30 cellular contexts compared by ENCODE assay signal in the genomic region with DNA sequence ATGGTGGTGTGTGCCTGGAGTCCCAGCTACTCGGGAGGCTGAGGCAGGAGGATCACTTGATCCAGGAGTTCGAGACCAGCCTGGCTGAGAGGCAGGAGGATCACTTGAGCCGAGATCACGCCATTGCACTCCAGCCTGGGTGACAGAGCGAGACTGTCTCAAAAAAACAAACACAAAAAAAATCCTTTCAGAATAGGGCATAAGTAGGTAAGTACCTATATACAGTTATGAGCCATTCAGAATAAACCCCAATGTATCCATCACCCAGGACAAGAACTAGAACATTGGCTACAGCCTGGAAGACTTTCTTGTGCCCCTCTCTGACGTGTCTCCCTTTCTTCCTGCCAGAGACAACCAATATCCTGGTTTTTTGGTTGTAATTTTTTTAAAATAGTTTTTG.
"Had no signal": no experiment of that assay in that cellular context is flagged by ENCODE, and none has a peak within 500 bp of the region (broad histone marks: within the 10 kb centered on the region; RNA-seq: fewer than 3 reads in every experiment).

No MANE protein-coding gene starts in this region.

- H3K36me3 ChIP-seq: esophagus muscularis mucosa, heart right ventricle, left ventricle myocardium inferior, lower lobe of right lung, ovary, right lobe of liver, thoracic aorta, tibial nerve, vagina had no signal

- H3K27me3 ChIP-seq: esophagus muscularis mucosa, ovary, right lobe of liver, tibial nerve, vagina had no signal

- H3K36me3 Mint-ChIP-seq: naive B cell had no signal

- H3K9me3 ChIP-seq: esophagus muscularis mucosa, heart right ventricle, left ventricle myocardium inferior, lower lobe of right lung, mucosa of descending colon, ovary, right lobe of liver, thoracic aorta, tibial nerve, vagina had no signal

- H3K4me3 ChIP-seq: coronary artery, esophagus muscularis mucosa, heart right ventricle, left ventricle myocardium inferior, lower lobe of right lung, mucosa of descending colon, ovary, right lobe of liver, thoracic aorta, tibial nerve, vagina had no signal

- H3K27me3 Mint-ChIP-seq: naive B cell; stimulated activated naive CD8-positive, alpha-beta T cell treated with anti-CD3 and anti-CD28 coated beads, Interleukin-15, Interleukin-2, amounts not matched to agents 100 ng/mL and 50 ng/mL, for 24 hours had no signal

- ATAC-seq: heart right ventricle; left colon; lower lobe of right lung; mucosa of descending colon; right lobe of liver; stimulated activated naive B cell treated with anti-CD40 and anti-IgM and Interleukin-4, amounts not matched to agents 10 μg/mL and 1 μg/mL and 100 μg/mL, for 72 hours had no signal

- DNase-seq: dermis blood vessel endothelial cell; effector memory CD4-positive, alpha-beta T cell; foreskin melanocyte; glutamatergic neuron; heart right ventricle; hypothalamus; immature natural killer cell; islet precursor cell; kidney glomerular epithelial cell; left colon; left ventricle myocardium inferior; lower lobe of right lung; mucosa of descending colon; naive B cell; nephron progenitor cell; nucleus accumbens; ovary; retina; right lobe of liver; small intestine; stimulated activated CD4-positive, alpha-beta T cell treated with anti-CD3 and anti-CD28 coated beads, Interleukin-15, amount 100 ng/mL, for 24 hours; stimulated activated CD4-positive, alpha-beta T cell treated with anti-CD3 and anti-CD28 coated beads, Interleukin-2, amount 100 ng/mL, for 48 hours; stimulated activated naive B cell treated with anti-CD40 and anti-IgM and Interleukin-4, amounts not matched to agents 10 μg/mL and 1 μg/mL and 100 μg/mL, for 72 hours had no signal

- H3K27ac Mint-ChIP-seq: immature natural killer cell; mesothelial cell of epicardium; naive B cell; nephron progenitor cell; stimulated activated naive B cell treated with anti-CD40 and anti-IgM and Interleukin-4, amounts not matched to agents 10 μg/mL and 1 μg/mL and 100 μg/mL, for 72 hours; stimulated activated naive CD8-positive, alpha-beta T cell treated with anti-CD3 and anti-CD28 coated beads, Interleukin-15, Interleukin-2, amounts not matched to agents 100 ng/mL and 50 ng/mL, for 24 hours had no signal

- H3K4me3 Mint-ChIP-seq: immature natural killer cell; mesothelial cell of epicardium; naive B cell; nephron progenitor cell; stimulated activated naive B cell treated with anti-CD40 and anti-IgM and Interleukin-4, amounts not matched to agents 10 μg/mL and 1 μg/mL and 100 μg/mL, for 72 hours; stimulated activated naive CD8-positive, alpha-beta T cell treated with anti-CD3 and anti-CD28 coated beads, Interleukin-15, Interleukin-2, amounts not matched to agents 100 ng/mL and 50 ng/mL, for 24 hours had no signal

- H3K27ac ChIP-seq: coronary artery, esophagus muscularis mucosa, lower lobe of right lung, ovary, right lobe of liver, thoracic aorta, tibial nerve, vagina had no signal

- H3K9me3 Mint-ChIP-seq: immature natural killer cell; naive B cell; nephron progenitor cell; stimulated activated naive B cell treated with anti-CD40 and anti-IgM and Interleukin-4, amounts not matched to agents 10 μg/mL and 1 μg/mL and 100 μg/mL, for 72 hours had no signal

- H3K4me1 ChIP-seq: right lobe of liver had no signal
